17 cellular contexts compared by ENCODE assay signal in genomic region chr9:104882574-104882973, GRCh38.
"Had no signal": no experiment of that assay in that cellular context is flagged by ENCODE, and none has a peak within 500 bp of the region (broad histone marks: within the 10 kb centered on the region; RNA-seq: fewer than 3 reads in every experiment).

No MANE protein-coding gene starts in this region.

- H3K4me1 Mint-ChIP-seq: activated CD4-positive, alpha-beta T cell treated with anti-CD3 and anti-CD28 coated beads for 36 hours; natural killer cell had no signal

- FAIRE-seq: islet of Langerhans had no signal

- H3K36me3 ChIP-seq: uterus had no signal

- H2AFZ ChIP-seq: hepatocyte had no signal

- H3K36me3 Mint-ChIP-seq: natural killer cell, WTC11 had no signal

- H3K27me3 Mint-ChIP-seq: activated CD4-positive, alpha-beta T cell treated with anti-CD3 and anti-CD28 coated beads for 36 hours; activated naive CD8-positive, alpha-beta T cell; dendritic cell treated with granulocyte-macrophage colony-stimulating factor and Interleukin-4, amounts not matched to agents 40 ng/mL and 50 ng/mL, for 4 days had no signal

- H3K27me3 ChIP-seq: hepatocyte, sigmoid colon, transverse colon, uterus had no signal

- H3K27ac ChIP-seq: hepatocyte, lower lobe of right lung, transverse colon had no signal

- H3K9me3 ChIP-seq: lower lobe of right lung, sigmoid colon, transverse colon, uterus had no signal

- H3K4me1 ChIP-seq: uterus had no signal

- DNase-seq: activated CD4-positive, alpha-beta T cell treated with anti-CD3 and anti-CD28 coated beads for 36 hours; activated CD4-positive, alpha-beta T cell treated with anti-CD3 and anti-CD28 coated beads, Interleukin-2, amount 50 U/mL, for 48 hours; effector CD8-positive, alpha-beta T cell; left colon; lower lobe of right lung; natural killer cell; sigmoid colon; stimulated activated naive CD4-positive, alpha-beta T cell; transverse colon; uterus had no signal

- ATAC-seq: activated CD4-positive, alpha-beta T cell treated with anti-CD3 and anti-CD28 coated beads for 36 hours; esophagus mucosa; left colon; lower lobe of right lung; WTC11 had no signal

- H3K27ac Mint-ChIP-seq: activated CD4-positive, alpha-beta T cell treated with anti-CD3 and anti-CD28 coated beads for 36 hours; activated naive CD8-positive, alpha-beta T cell; activated T-helper 1 cell treated with anti-CD3 and anti-CD28 coated beads, Interleukin-12 subunit alpha, Interleukin-12 subunit beta, Interleukin-2, Interleukin-4 antibody, amounts not matched to agents 30 ng/mL and 10 ng/mL and 1 ng/mL, durations not matched to agents 14 hours and 24 hours and 36 hours; dendritic cell treated with granulocyte-macrophage colony-stimulating factor and Interleukin-4, amounts not matched to agents 40 ng/mL and 50 ng/mL, for 4 days; natural killer cell; WTC11 had no signal

- H3K9me3 Mint-ChIP-seq: activated T-helper 1 cell treated with anti-CD3 and anti-CD28 coated beads, Interleukin-12 subunit alpha, Interleukin-12 subunit beta, Interleukin-2, Interleukin-4 antibody, amounts not matched to agents 30 ng/mL and 10 ng/mL and 1 ng/mL, durations not matched to agents 14 hours and 24 hours and 36 hours; dendritic cell treated with granulocyte-macrophage colony-stimulating factor and Interleukin-4, amounts not matched to agents 40 ng/mL and 50 ng/mL, for 4 days; natural killer cell; WTC11 had no signal

- H3K4me2 ChIP-seq: hepatocyte had no signal

- H3K4me3 ChIP-seq: hepatocyte, lower lobe of right lung, sigmoid colon, transverse colon, uterus had no signal

- H3K4me3 Mint-ChIP-seq: activated CD4-positive, alpha-beta T cell treated with anti-CD3 and anti-CD28 coated beads for 36 hours; activated naive CD8-positive, alpha-beta T cell; activated T-helper 1 cell treated with anti-CD3 and anti-CD28 coated beads, Interleukin-12 subunit alpha, Interleukin-12 subunit beta, Interleukin-2, Interleukin-4 antibody, amounts not matched to agents 30 ng/mL and 10 ng/mL and 1 ng/mL, durations not matched to agents 14 hours and 24 hours and 36 hours; dendritic cell treated with granulocyte-macrophage colony-stimulating factor and Interleukin-4, amounts not matched to agents 40 ng/mL and 50 ng/mL, for 4 days; natural killer cell; WTC11 had no signal
